Comparison of ENCODE assay signal across 13 cellular contexts in genomic region chr6:36169023-36170007, GRCh38. TPM values are rescaled to one million over a fixed set of nuclear protein-coding genes. Genes with fewer than 3 reads are reported as not detected.
DNase-seq lines count a peak whose midpoint lies in the region; ATAC-seq and TF ChIP-seq lines count a peak whose summit lies in the region.
"Had no signal": no experiment of that assay in that cellular context is flagged by ENCODE, and none has a peak within 500 bp of the region (broad histone marks: within the 10 kb centered on the region; RNA-seq: fewer than 3 reads in every experiment).

No MANE protein-coding gene starts in this region.

- H3K27ac Mint-ChIP-seq in activated CD4-positive, alpha-beta T cell treated with anti-CD3 and anti-CD28 coated beads, Interleukin-2, amount 10 ng/mL, durations not matched to agents 24 days and 14 days: peak overlapping the region; percentile 84
- H3K27ac Mint-ChIP-seq in activated CD8-positive, alpha-beta T cell treated with anti-CD3 and anti-CD28 coated beads, Interleukin-2, amount 10 ng/mL, durations not matched to agents 7 days and 5 days: peak overlapping the region; percentile 74

- intact Hi-C loops in activated CD4-positive, alpha-beta T cell treated with anti-CD3 and anti-CD28 coated beads, Interleukin-2, amount 10 ng/mL, durations not matched to agents 24 days and 14 days (cut with micrococcal nuclease): loop anchor here (1.0 kb wide), 1 partner anchor 38 kb away; no protein-coding TSS in a partner anchor

- H3K27ac ChIP-seq in HEK293 (ENCODE audit: extremely low read depth, low read depth, low read length) (no peak overlapping the region), osteoblast (ENCODE audit: low read depth, low read length) (no peak overlapping the region)
- H3K27ac ChIP-seq: cardiac muscle cell, left lung, prostate gland had no signal

- H3K4me2 ChIP-seq in osteoblast (ENCODE audit: insufficient read depth, low read length): no peak overlapping the region

- H3K4me1 Mint-ChIP-seq in activated CD4-positive, alpha-beta T cell treated with anti-CD3 and anti-CD28 coated beads, Interleukin-2, amount 10 ng/mL, durations not matched to agents 24 days and 14 days: peaks cover 22% of the 10 kb centered on the region
- H3K4me1 Mint-ChIP-seq in activated CD8-positive, alpha-beta T cell treated with anti-CD3 and anti-CD28 coated beads, Interleukin-2, amount 10 ng/mL, durations not matched to agents 7 days and 5 days (ENCODE audit: low read depth): peaks cover 25% of the 10 kb centered on the region

- H3K27me3 ChIP-seq in osteoblast (ENCODE audit: insufficient read depth, low read length): no peaks in the 10 kb centered on the region
- H3K27me3 ChIP-seq: cardiac muscle cell, left lung had no signal

- peak overlapping the region; percentile 21 for H2AFZ ChIP-seq in osteoblast (ENCODE audit: low read length)

- H3K36me3 Mint-ChIP-seq in activated CD4-positive, alpha-beta T cell treated with anti-CD3 and anti-CD28 coated beads, Interleukin-2, amount 10 ng/mL, durations not matched to agents 24 days and 14 days (ENCODE audit: low read depth): peaks cover 4% of the 10 kb centered on the region
- peaks cover 5% of the 10 kb centered on the region for H3K36me3 Mint-ChIP-seq in activated CD8-positive, alpha-beta T cell treated with anti-CD3 and anti-CD28 coated beads, Interleukin-2, amount 10 ng/mL, durations not matched to agents 7 days and 5 days (ENCODE audit: low read depth)

- no peaks in the 10 kb centered on the region for H3K4me1 ChIP-seq in HEK293 (ENCODE audit: control insufficient read depth, insufficient read depth, low read length)
- H3K4me1 ChIP-seq in osteoblast (ENCODE audit: insufficient read depth, low read length): no peaks in the 10 kb centered on the region
- H3K4me1 ChIP-seq: left lung, prostate gland had no signal

- POLR2A ChIA-PET in HEK293 (lab: Yijun Ruan, JAX): no interaction called here
- POLR2A ChIA-PET in activated CD8-positive, alpha-beta T cell treated with anti-CD3 and anti-CD28 coated beads, Interleukin-2, amount 10 ng/mL, durations not matched to agents 7 days and 5 days (lab: Charles Lee): no interaction called here

- no peak for TF ChIP-seq CTCF in HEK293 (tag by site-specific recombination; IDR thresholded peaks at IDR 0.05)
- TF ChIP-seq CTCF in osteoblast (IDR thresholded peaks at IDR 0.05; ENCODE audit: extremely low read depth, low read depth, low read length): no peak

- H3K4me3 ChIP-seq in HEK293 (ENCODE audit: low read depth, low read length): no peak overlapping the region
- no peak overlapping the region for H3K4me3 ChIP-seq in osteoblast (ENCODE audit: insufficient read depth, low read length)
- H3K4me3 ChIP-seq: cardiac muscle cell, left lung, prostate gland had no signal

- no peaks in the 10 kb centered on the region for H3K79me2 ChIP-seq in osteoblast (ENCODE audit: insufficient read depth, low read length)

- H3K9me3 Mint-ChIP-seq in activated CD4-positive, alpha-beta T cell treated with anti-CD3 and anti-CD28 coated beads, Interleukin-2, amount 10 ng/mL, durations not matched to agents 24 days and 14 days: peaks cover 4% of the 10 kb centered on the region
- no peaks in the 10 kb centered on the region for H3K9me3 Mint-ChIP-seq in activated CD8-positive, alpha-beta T cell treated with anti-CD3 and anti-CD28 coated beads, Interleukin-2, amount 10 ng/mL, durations not matched to agents 7 days and 5 days (ENCODE audit: insufficient read depth)

- peaks cover 5% of the 10 kb centered on the region for H3K27me3 Mint-ChIP-seq in activated CD4-positive, alpha-beta T cell treated with anti-CD3 and anti-CD28 coated beads, Interleukin-2, amount 10 ng/mL, durations not matched to agents 24 days and 14 days
- no peaks in the 10 kb centered on the region for H3K27me3 Mint-ChIP-seq in activated CD8-positive, alpha-beta T cell treated with anti-CD3 and anti-CD28 coated beads, Interleukin-2, amount 10 ng/mL, durations not matched to agents 7 days and 5 days (ENCODE audit: low read depth)

- peak; percentile 53 for ATAC-seq in activated CD8-positive, alpha-beta T cell treated with anti-CD3 and anti-CD28 coated beads, Interleukin-2, amount 10 ng/mL, durations not matched to agents 7 days and 5 days
- no peak for ATAC-seq in HG02623 (IDR thresholded peaks at IDR 0.05; ENCODE audit: unreplicated experiment)
- ATAC-seq: left lung, Right ventricle myocardium inferior had no signal

- peak; percentile 69 for DNase-seq in activated CD4-positive, alpha-beta T cell treated with anti-CD3 and anti-CD28 coated beads, Interleukin-2, amount 10 ng/mL, durations not matched to agents 24 days and 14 days
- no peak for DNase-seq in activated CD4-positive, alpha-beta T cell treated with anti-CD3 and anti-CD28 coated beads, Interleukin-2, amount 50 U/mL, for 48 hours
- no peak for DNase-seq in activated CD8-positive, alpha-beta T cell treated with anti-CD3 and anti-CD28 coated beads, Interleukin-2, amount 10 ng/mL, durations not matched to agents 7 days and 5 days
- DNase-seq in osteoblast (ENCODE audit: insufficient read length, low spot score, missing footprints): no peak
- DNase-seq in NK-92 (lab: John Stamatoyannopoulos, UW; ENCODE audit: unreplicated experiment): no peak
- DNase-seq in AG20443 (ENCODE audit: low spot score): no peak
- DNase-seq: left lung, NCI-H2171 treated with DMSO at 0.1 percent for 48 hours had no signal

- no peaks in the 10 kb centered on the region for H4K20me1 ChIP-seq in osteoblast (ENCODE audit: insufficient read depth, low read length)

- H3K36me3 ChIP-seq in HEK293 (ENCODE audit: control insufficient read depth in 2 of 2, insufficient read depth in 1 of 2, low read length in 2 of 2) (no peaks in the 10 kb centered on the region), osteoblast (ENCODE audit: insufficient read depth, low read length) (no peaks in the 10 kb centered on the region)
- H3K36me3 ChIP-seq: cardiac muscle cell, left lung, prostate gland had no signal

- H3K9me3 ChIP-seq in HEK293 (ENCODE audit: control insufficient read depth, insufficient read depth, low read depth, low read length) (no peaks in the 10 kb centered on the region; the same call in 1 of the 2 replicates), osteoblast (ENCODE audit: low read depth, low read length) (no peaks in the 10 kb centered on the region)
- H3K9me3 ChIP-seq: left lung, prostate gland had no signal

- CTCF ChIA-PET in HEK293 (lab: Yijun Ruan, JAX): interaction anchor here (1.6 kb wide), 1 partner anchor 171 kb away, joined by 3 read pairs; no protein-coding TSS in a partner anchor
- CTCF ChIA-PET in activated CD8-positive, alpha-beta T cell treated with anti-CD3 and anti-CD28 coated beads, Interleukin-2, amount 10 ng/mL, durations not matched to agents 7 days and 5 days (lab: Charles Lee): interaction anchor here (0.8 to 1.3 kb wide), 3 partner anchors 20 to 38 kb away, joined by 3 to 4 read pairs (median 3); no protein-coding TSS in a partner anchor

- peak overlapping the region; percentile 44 for H3K4me3 Mint-ChIP-seq in activated CD4-positive, alpha-beta T cell treated with anti-CD3 and anti-CD28 coated beads, Interleukin-2, amount 10 ng/mL, durations not matched to agents 24 days and 14 days
- H3K4me3 Mint-ChIP-seq in activated CD8-positive, alpha-beta T cell treated with anti-CD3 and anti-CD28 coated beads, Interleukin-2, amount 10 ng/mL, durations not matched to agents 7 days and 5 days: peak overlapping the region; percentile 3

TF ChIP-seq in HEK293, 187 proteins besides CTCF, POLR2A, EP300 and RAD21:
- TF ChIP-seq ZNF529 (tag by site-specific recombination; IDR thresholded peaks at IDR 0.05; ENCODE audit: insufficient replicate concordance) (peak; percentile 99), PATZ1 (tag by site-specific recombination; IDR thresholded peaks at IDR 0.05) (no peak)

RNA-seq across cellular contexts. Expression of gene BRPF3, which starts 27.2 kb away (rescaled TPM):
- 20.7 and 24.5 TPM in 2 replicates for total RNA-seq in activated CD4-positive, alpha-beta T cell treated with anti-CD3 and anti-CD28 coated beads, Interleukin-2, amount 10 ng/mL, durations not matched to agents 24 days and 14 days
- total RNA-seq in activated CD8-positive, alpha-beta T cell treated with anti-CD3 and anti-CD28 coated beads, Interleukin-2, amount 10 ng/mL, durations not matched to agents 7 days and 5 days: 10 to 100 TPM; 17.5 to 19.4 TPM
- 17.7 and 18.8 TPM in 2 replicates for total RNA-seq in osteoblast

RNA-seq across cellular contexts. Expression of gene MAPK13, which starts 39.0 kb away (rescaled TPM):
- 59.4 and 61.6 TPM in 2 replicates for total RNA-seq in activated CD4-positive, alpha-beta T cell treated with anti-CD3 and anti-CD28 coated beads, Interleukin-2, amount 10 ng/mL, durations not matched to agents 24 days and 14 days
- total RNA-seq in activated CD8-positive, alpha-beta T cell treated with anti-CD3 and anti-CD28 coated beads, Interleukin-2, amount 10 ng/mL, durations not matched to agents 7 days and 5 days: 10 to 100 TPM; 42.6 to 43.5 TPM
- 4.3 and 6.8 TPM in 2 replicates for total RNA-seq in osteoblast
